8 cellular contexts compared by ENCODE assay signal in the genomic region with DNA sequence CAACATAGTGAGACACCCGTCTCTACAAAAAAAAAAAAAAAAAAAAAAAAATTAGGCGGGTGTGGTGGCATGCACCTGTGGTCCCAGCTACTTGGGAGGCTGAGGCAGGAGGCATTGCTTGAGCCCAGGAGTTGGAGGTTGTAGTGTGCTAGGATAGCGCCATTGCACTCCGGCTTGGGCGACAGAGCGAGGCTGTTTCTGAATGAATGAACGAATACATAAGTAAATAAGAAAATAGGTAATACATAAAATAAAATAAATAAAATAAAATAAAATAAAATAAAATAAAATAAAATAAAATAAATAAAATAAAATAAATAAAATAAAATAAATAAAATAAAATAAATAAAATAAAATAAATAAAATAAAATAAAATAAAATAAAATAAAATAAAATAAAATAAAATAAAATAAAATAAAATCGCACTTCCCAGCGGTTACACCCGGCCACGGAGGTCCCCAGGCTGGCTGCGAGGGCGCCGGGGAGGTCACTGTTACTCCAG. TPM values are rescaled to one million over a fixed set of nuclear protein-coding genes. Genes with fewer than 3 reads are reported as not detected.
DNase-seq lines count a peak whose midpoint lies in the region; ATAC-seq, FAIRE-seq and TF ChIP-seq lines count a peak whose summit lies in the region.
"Not testable (repeated sequence)": the region's sequence is repeated elsewhere in the genome, so short reads cannot be mapped to it uniquely, and the experiment has no call there.

No MANE protein-coding gene starts in this region.

- DNase-seq in DND-41 (peak; percentile 38), fibroblast of peridontal ligament (ENCODE audit: extremely low read depth) (peak; percentile 11)
- not testable (repeated sequence) for DNase-seq in MM.1S; K562 (ENCODE audit: extremely low read depth in 1 of 4, low spot score in 3 of 4); lower lobe of right lung; psoas muscle; upper lobe of right lung

- H3K4me3 ChIP-seq in DND-41 (ENCODE audit: low read depth in 1 of 2, low read length in 2 of 2) (peak overlapping the region; percentile 93 to 100; a peak in 3 of 4 replicates), MM.1S (ENCODE audit: low read length) (peak overlapping the region; percentile 98; the same call in 1 of the 2 replicates), WI38 (ENCODE audit: low read depth, low read length) (peak overlapping the region; percentile 67), K562 (peak overlapping the region; percentile 95), lower lobe of right lung (peak overlapping the region; percentile 76), psoas muscle (peak overlapping the region; percentile 82), upper lobe of right lung (peak overlapping the region; percentile 74)

- H3K9me2 ChIP-seq in MM.1S (replicated peaks; ENCODE audit: insufficient read depth, low read length): not testable (repeated sequence)

- intact Hi-C loops in K562 (cut with micrococcal nuclease); lower lobe of right lung (cut with DNase I); psoas muscle (cut with DNase I); upper lobe of right lung (cut with DNase I): not testable (repeated sequence)

- TF ChIP-seq CTCF in DND-41 (IDR thresholded peaks at IDR 0.05; ENCODE audit: borderline replicate concordance, extremely low read depth, low read length, poor library complexity, severe bottlenecking); MM.1S (IDR thresholded peaks at IDR 0.05; ENCODE audit: low read length); WI38 (IDR thresholded peaks at IDR 0.05; ENCODE audit: low read depth, low read length); K562 (IDR thresholded peaks at IDR 0.05 in 2 of 3, conservative IDR thresholded peaks at IDR 0.05 in 1 of 3; ENCODE audit: insufficient read depth in 2 of 3, low read depth in 1 of 3, low read length in 3 of 3); lower lobe of right lung (IDR thresholded peaks at IDR 0.05); psoas muscle (IDR thresholded peaks at IDR 0.05); upper lobe of right lung (IDR thresholded peaks at IDR 0.05): not testable (repeated sequence)

- H3K36me3 ChIP-seq in DND-41 (ENCODE audit: insufficient read depth, low read length) (peaks cover 30% of the 10 kb centered on the region), K562 (ENCODE audit: control insufficient read depth, insufficient read depth, low read length) (peaks cover 27% of the 10 kb centered on the region; the same call in 2 of the 3 replicates), lower lobe of right lung (peaks cover 21% of the 10 kb centered on the region), psoas muscle (ENCODE audit: insufficient read depth in 1 of 2, low read depth in 1 of 2) (peaks cover 9 to 36% of the 10 kb centered on the region in 2 donors), upper lobe of right lung (peaks cover 20% of the 10 kb centered on the region)
- H3K36me3 ChIP-seq in MM.1S (replicated peaks; ENCODE audit: insufficient read depth, low read length): not testable (repeated sequence)

- CTCF ChIA-PET in K562 (lab: Yijun Ruan, JAX; ENCODE audit: low intra/inter-chr PET ratio): not testable (repeated sequence)

- peaks cover 21% of the 10 kb centered on the region for H3K79me2 ChIP-seq in DND-41 (ENCODE audit: insufficient read depth, low read length)
- H3K79me2 ChIP-seq in MM.1S (ENCODE audit: low read length): not testable (repeated sequence)
- H3K79me2 ChIP-seq in K562 (ENCODE audit: control insufficient read depth, insufficient read depth, low read length): peaks cover 20% of the 10 kb centered on the region

- H3K9ac ChIP-seq in DND-41 (ENCODE audit: low read depth, low read length): peak overlapping the region; percentile 96
- peak overlapping the region; percentile 93; the same call in 1 of the 2 replicates for H3K9ac ChIP-seq in MM.1S (ENCODE audit: low read length)
- H3K9ac ChIP-seq in K562 (ENCODE audit: insufficient read depth in 1 of 2, low read depth in 2 of 2, low read length in 2 of 2): peak overlapping the region; percentile 90 to 96

- peaks cover 34% of the 10 kb centered on the region for H3K4me1 ChIP-seq in DND-41 (ENCODE audit: insufficient read depth, low read length)
- H3K4me1 ChIP-seq in MM.1S (ENCODE audit: low read length); lower lobe of right lung; psoas muscle: not testable (repeated sequence)
- H3K4me1 ChIP-seq in K562 (replicated peaks in 1 of 2; ENCODE audit: control insufficient read depth in 2 of 2, insufficient read depth in 2 of 2, low read length in 2 of 2): peaks cover 13 to 20% of the 10 kb centered on the region in 2 experiments
- peaks cover 12% of the 10 kb centered on the region for H3K4me1 ChIP-seq in upper lobe of right lung

- H3F3A ChIP-seq in MM.1S (ENCODE audit: insufficient read depth, low read length): not testable (repeated sequence)

- not testable (repeated sequence) for TF ChIP-seq POLR2A in K562 (conservative IDR thresholded peaks at IDR 0.05)

- H3K9me3 ChIP-seq in DND-41 (ENCODE audit: insufficient read depth, low read length, severe bottlenecking); MM.1S (replicated peaks; ENCODE audit: insufficient read depth, low read length); K562 (replicated peaks; ENCODE audit: control insufficient read depth, insufficient read depth, low read depth, low read length); lower lobe of right lung; psoas muscle; upper lobe of right lung: not testable (repeated sequence)

- POLR2A ChIA-PET in K562 (lab: Yijun Ruan, JAX): interaction anchor here (0.6 to 2.3 kb wide), 3 partner anchors 9 to 15 kb away, joined by 3 to 19 read pairs (median 4); partner anchors contain the start of gene INTS15

- not testable (repeated sequence) for H3K27me3 ChIP-seq in DND-41 (ENCODE audit: insufficient read depth, low read length, poor library complexity); MM.1S (replicated peaks; ENCODE audit: insufficient read depth, low read length); K562 (ENCODE audit: control insufficient read depth in 2 of 2, insufficient read depth in 2 of 2, low read length in 2 of 2); lower lobe of right lung (ENCODE audit: low read depth); psoas muscle (ENCODE audit: insufficient read depth in 3 of 3, low read length in 2 of 3); upper lobe of right lung

- H3K4me2 ChIP-seq in DND-41 (ENCODE audit: insufficient read depth, low read length) (peak overlapping the region; percentile 67), MM.1S (ENCODE audit: low read depth, low read length) (peak overlapping the region; percentile 82), K562 (ENCODE audit: insufficient read depth, low read length) (peak overlapping the region; percentile 89)

- ATAC-seq in DND-41 (ENCODE audit: insufficient read depth, low read depth); K562; lower lobe of right lung; upper lobe of right lung: not testable (repeated sequence)
- peak in 1 of 4 donors; percentile 40 for ATAC-seq in psoas muscle

- peak overlapping the region; percentile 94; the same call in 1 of the 2 replicates for H3K27ac ChIP-seq in DND-41 (ENCODE audit: low read length)
- H3K27ac ChIP-seq in MM.1S (ENCODE audit: low read length): peak overlapping the region; percentile 75; the same call in 1 of the 2 replicates
- H3K27ac ChIP-seq in K562 (ENCODE audit: extremely low read depth, low read depth, low read length): peak overlapping the region; percentile 96
- H3K27ac ChIP-seq in lower lobe of right lung: peak overlapping the region; percentile 93
- peak overlapping the region; percentile 95 for H3K27ac ChIP-seq in psoas muscle
- H3K27ac ChIP-seq in upper lobe of right lung: peak overlapping the region; percentile 93

- H4K20me1 ChIP-seq in DND-41 (ENCODE audit: insufficient read depth, low read length); MM.1S (ENCODE audit: insufficient read depth, low read length); K562 (replicated peaks; ENCODE audit: control insufficient read depth, insufficient read depth, low read length): not testable (repeated sequence)

- 4% methylated on average over 13 of the region's 14 CpGs for WGBS in K562 (ENCODE audit: insufficient coverage, low coverage, missing lambda C conversion rate)
- WGBS in psoas muscle, 3 donors: 6 to 10% (median 7%) methylated on average over 13 to 14 of the region's 14 CpGs

- not testable (repeated sequence) for BruUV-seq in K562 (replicated peaks; lab: Mats Ljungman, UMichigan)

- in situ Hi-C loops in K562 (cut with MboI): not testable (repeated sequence)

- not testable (repeated sequence) for FAIRE-seq in K562 (lab: Jason Lieb, UNC)

- TF ChIP-seq RAD21 in K562 (CRISPR knock-in tag; conservative IDR thresholded peaks at IDR 0.05 in 1 of 2, IDR thresholded peaks at IDR 0.05 in 1 of 2): not testable (repeated sequence)

- peak overlapping the region; percentile 96 for H2AFZ ChIP-seq in DND-41 (ENCODE audit: low read depth, low read length)
- H2AFZ ChIP-seq in MM.1S (ENCODE audit: low read length): not testable (repeated sequence)
- H2AFZ ChIP-seq in K562 (ENCODE audit: low read depth, low read length): peak overlapping the region; percentile 66; the same call in 1 of the 2 replicates

- not testable (repeated sequence) for TF ChIP-seq EP300 in K562 (IDR thresholded peaks at IDR 0.05; ENCODE audit: low read length)

- not testable (repeated sequence) for H3K9me1 ChIP-seq in K562 (ENCODE audit: control insufficient read depth, insufficient read depth, low read length)

RNA-seq across cellular contexts. Expression of gene ZDHHC4, which starts 0.3 kb away (rescaled TPM):
- total RNA-seq in K562 (2011; cell fraction: chromatin; rRNA removed; ENCODE audit: low replicate concordance): 108 and 190 TPM in 2 replicates
- total RNA-seq in K562 (2011; cell fraction: nucleolus; rRNA removed): 140 and 154 TPM in 2 replicates
- total RNA-seq in K562 (2011; cell fraction: nucleoplasm; rRNA removed): 158 and 180 TPM in 2 replicates
- total RNA-seq in K562 (2014; rRNA removed) (33.4 and 44.9 TPM in 2 replicates), K562 (2014; rRNA removed; fragmentation: Illumina TruSeq; extraction: Trizol) (58.3 and 59.1 TPM in 2 replicates), K562 (2015; rRNA removed; fragmentation: Illumina TruSeq; extraction: Trizol) (53.5 and 53.8 TPM in 2 replicates), K562 (2021) (54.1 and 58.7 TPM in 2 replicates), lower lobe of right lung (41.8 TPM), psoas muscle (10 to 100 TPM; 46.7 to 60.1 (median 56.1) TPM), upper lobe of right lung (54.8 TPM)
- polyA plus RNA-seq in K562 (2011; rRNA removed) (106 and 124 TPM in 2 replicates), K562 (2014; fragmentation: Illumina TruSeq; extraction: Trizol) (64.3 and 71.1 TPM in 2 replicates), K562 (2014; fragmentation: Nextera tagmentation; extraction: Ambion mirVana) (10 to 100 TPM; 58.9 to 77.0 TPM), K562 (2014; rRNA removed) (52.5 and 60.4 TPM in 2 replicates), psoas muscle (100 to 1,000 TPM in 1 of 3 donors, 10 to 100 TPM in 2; 60.0 to 112 (median 78.1) TPM)
- polyA plus RNA-seq in K562 (2011; cell fraction: cytosol; rRNA removed): 175 and 252 TPM in 2 replicates
- polyA plus RNA-seq in K562 (2011; cell fraction: nucleus; rRNA removed): 125 and 165 TPM in 2 replicates
- 55.6 and 112 TPM in 2 replicates for polyA plus RNA-seq in K562 (2012)
- 185 and 193 TPM in 2 replicates for polyA minus RNA-seq in K562 (2011; rRNA and poly(A)+ RNA removed)
- 41.9 and 55.5 TPM in 2 replicates for polyA minus RNA-seq in K562 (2011; cell fraction: cytosol; rRNA and poly(A)+ RNA removed)
- 36.5 and 65.0 TPM in 2 replicates for polyA minus RNA-seq in K562 (2011; cell fraction: nucleus; rRNA and poly(A)+ RNA removed)

RNA-seq across cellular contexts. Expression of gene INTS15, which starts 12.9 kb away (rescaled TPM):
- 27.7 and 71.3 TPM in 2 replicates for total RNA-seq in K562 (2011; cell fraction: chromatin; rRNA removed; ENCODE audit: low replicate concordance)
- total RNA-seq in K562 (2011; cell fraction: nucleolus; rRNA removed): 41.2 and 44.5 TPM in 2 replicates
- 27.3 and 28.3 TPM in 2 replicates for total RNA-seq in K562 (2011; cell fraction: nucleoplasm; rRNA removed)
- 12.6 and 21.2 TPM in 2 replicates for total RNA-seq in K562 (2014; rRNA removed)
- 8.3 and 8.4 TPM in 2 replicates for total RNA-seq in K562 (2014; rRNA removed; fragmentation: Illumina TruSeq; extraction: Trizol)
- 10.3 and 10.9 TPM in 2 replicates for total RNA-seq in K562 (2015; rRNA removed; fragmentation: Illumina TruSeq; extraction: Trizol)
- total RNA-seq in K562 (2021): 23.5 and 24.6 TPM in 2 replicates
- polyA plus RNA-seq in K562 (2011; rRNA removed): 11.6 and 17.2 TPM in 2 replicates
- 17.0 and 23.4 TPM in 2 replicates for polyA plus RNA-seq in K562 (2011; cell fraction: cytosol; rRNA removed)
- 20.9 and 27.8 TPM in 2 replicates for polyA plus RNA-seq in K562 (2011; cell fraction: nucleus; rRNA removed)
- 21.6 and 35.8 TPM in 2 replicates for polyA plus RNA-seq in K562 (2012)
- 26.4 and 28.9 TPM in 2 replicates for polyA plus RNA-seq in K562 (2014; fragmentation: Illumina TruSeq; extraction: Trizol)
- polyA plus RNA-seq in K562 (2014; fragmentation: Nextera tagmentation; extraction: Ambion mirVana): under 1 TPM; 0.52 to 0.57 TPM
- 16.8 and 17.9 TPM in 2 replicates for polyA plus RNA-seq in K562 (2014; rRNA removed)
- 7.0 and 7.2 TPM in 2 replicates for polyA minus RNA-seq in K562 (2011; rRNA and poly(A)+ RNA removed)
- 8.8 and 11.4 TPM in 2 replicates for polyA minus RNA-seq in K562 (2011; cell fraction: cytosol; rRNA and poly(A)+ RNA removed)
- 8.8 and 8.9 TPM in 2 replicates for polyA minus RNA-seq in K562 (2011; cell fraction: nucleus; rRNA and poly(A)+ RNA removed)
- 33.2 TPM for total RNA-seq in lower lobe of right lung
- 10 to 100 TPM; 14.1 to 26.3 (median 21.3) TPM for total RNA-seq in psoas muscle
- polyA plus RNA-seq in psoas muscle: 10 to 100 TPM; 20.3 to 46.0 (median 25.6) TPM
- 37.6 TPM for total RNA-seq in upper lobe of right lung

RNA-seq across cellular contexts. Expression of gene GRID2IP, which starts 25.7 kb away (rescaled TPM):
- total RNA-seq in K562 (2011; cell fraction: chromatin; rRNA removed; ENCODE audit: low replicate concordance): 0.09 TPM in 1 of 2 replicates, not detected in the other
- not detected in 2 replicates for total RNA-seq in K562 (2011; cell fraction: nucleolus; rRNA removed)
- not detected in 2 replicates for total RNA-seq in K562 (2011; cell fraction: nucleoplasm; rRNA removed)
- total RNA-seq in K562 (2014; rRNA removed): not detected in 2 replicates
- total RNA-seq in K562 (2014; rRNA removed; fragmentation: Illumina TruSeq; extraction: Trizol): not detected in 2 replicates
- total RNA-seq in K562 (2015; rRNA removed; fragmentation: Illumina TruSeq; extraction: Trizol): not detected in 2 replicates
- total RNA-seq in K562 (2021): not detected in 2 replicates
- polyA plus RNA-seq in K562 (2011; rRNA removed): not detected in 2 replicates
- polyA plus RNA-seq in K562 (2011; cell fraction: cytosol; rRNA removed): not detected in 2 replicates
- not detected in 2 replicates for polyA plus RNA-seq in K562 (2011; cell fraction: nucleus; rRNA removed)
- polyA plus RNA-seq in K562 (2012): not detected in 2 replicates
- not detected in 2 replicates for polyA plus RNA-seq in K562 (2014; fragmentation: Illumina TruSeq; extraction: Trizol)
- not detected for polyA plus RNA-seq in K562 (2014; fragmentation: Nextera tagmentation; extraction: Ambion mirVana)
- polyA plus RNA-seq in K562 (2014; rRNA removed): not detected in 2 replicates
- polyA minus RNA-seq in K562 (2011; rRNA and poly(A)+ RNA removed): not detected in 2 replicates
- not detected in 2 replicates for polyA minus RNA-seq in K562 (2011; cell fraction: cytosol; rRNA and poly(A)+ RNA removed)
- polyA minus RNA-seq in K562 (2011; cell fraction: nucleus; rRNA and poly(A)+ RNA removed): not detected in 2 replicates
- total RNA-seq in lower lobe of right lung: 0.41 TPM
- total RNA-seq in psoas muscle: under 1 TPM in 1 of 4 donors, not detected in 3; 0.06 TPM
- polyA plus RNA-seq in psoas muscle: under 1 TPM in 2 of 3 donors, not detected in 1; 0.01 to 0.03 TPM
- 0.46 TPM for total RNA-seq in upper lobe of right lung

RNA-seq across cellular contexts. Expression of gene ZNF853, which starts 38.5 kb away (rescaled TPM):
- not detected in 2 replicates for total RNA-seq in K562 (2011; cell fraction: chromatin; rRNA removed; ENCODE audit: low replicate concordance)
- total RNA-seq in K562 (2011; cell fraction: nucleolus; rRNA removed): 0.17 TPM in 1 of 2 replicates, not detected in the other
- total RNA-seq in K562 (2011; cell fraction: nucleoplasm; rRNA removed): not detected in 2 replicates
- total RNA-seq in K562 (2014; rRNA removed): 0.04 TPM in 1 of 2 replicates, not detected in the other
- total RNA-seq in K562 (2014; rRNA removed; fragmentation: Illumina TruSeq; extraction: Trizol): not detected in 2 replicates
- total RNA-seq in K562 (2015; rRNA removed; fragmentation: Illumina TruSeq; extraction: Trizol): not detected in 2 replicates
- total RNA-seq in K562 (2021): not detected in 2 replicates
- 0.05 TPM in 1 of 2 replicates, not detected in the other for polyA plus RNA-seq in K562 (2011; rRNA removed)
- 0.01 and 0.03 TPM in 2 replicates for polyA plus RNA-seq in K562 (2011; cell fraction: cytosol; rRNA removed)
- 0.04 TPM in 1 of 2 replicates, not detected in the other for polyA plus RNA-seq in K562 (2011; cell fraction: nucleus; rRNA removed)
- polyA plus RNA-seq in K562 (2012): 0.06 TPM in 1 of 2 replicates, not detected in the other
- polyA plus RNA-seq in K562 (2014; fragmentation: Illumina TruSeq; extraction: Trizol): 0.03 TPM in 1 of 2 replicates, not detected in the other
- not detected for polyA plus RNA-seq in K562 (2014; fragmentation: Nextera tagmentation; extraction: Ambion mirVana)
- polyA plus RNA-seq in K562 (2014; rRNA removed): not detected in 2 replicates
- 0.32 TPM in 1 of 2 replicates, not detected in the other for polyA minus RNA-seq in K562 (2011; rRNA and poly(A)+ RNA removed)
- polyA minus RNA-seq in K562 (2011; cell fraction: cytosol; rRNA and poly(A)+ RNA removed): not detected in 2 replicates
- polyA minus RNA-seq in K562 (2011; cell fraction: nucleus; rRNA and poly(A)+ RNA removed): not detected in 2 replicates
- 4.4 TPM for total RNA-seq in lower lobe of right lung
- total RNA-seq in psoas muscle: 10 to 100 TPM in 3 of 4 donors, 1 to 10 TPM in 1; 7.0 to 10.5 (median 10.4) TPM
- polyA plus RNA-seq in psoas muscle: 1 to 10 TPM; 4.4 to 7.8 (median 6.7) TPM
- total RNA-seq in upper lobe of right lung: 5.2 TPM
